8 cellular contexts compared by ENCODE assay signal in genomic region chr3:49689887-49690624, GRCh38. TPM values are rescaled to one million over a fixed set of nuclear protein-coding genes. Genes with fewer than 3 reads are reported as not detected.
DNase-seq lines count a peak whose midpoint lies in the region; ATAC-seq, FAIRE-seq and TF ChIP-seq lines count a peak whose summit lies in the region.
"Not testable (repeated sequence)": the region's sequence is repeated elsewhere in the genome, so short reads cannot be mapped to it uniquely, and the experiment has no call there.

No MANE protein-coding gene starts in this region.

- peak overlapping the region; percentile 94 to 97 for H3K27ac Mint-ChIP-seq in T-cell

- TF ChIP-seq EP300 in transverse colon (IDR thresholded peaks at IDR 0.05; ENCODE audit: low read depth), result not testable (repeated sequence)

- CTCF ChIA-PET in T-cell (lab: Charles Lee), result interaction anchor here in 1 of 2 donors (0.5 kb wide), 1 partner anchor 88 kb away, joined by 4 read pairs; no protein-coding TSS in a partner anchor

- not testable (repeated sequence) for FAIRE-seq in pancreas (lab: Jason Lieb, UNC)

- H3K9ac ChIP-seq in liver (ENCODE audit: low read depth in 1 of 2, low read length in 2 of 2), result peak overlapping the region; percentile 68 to 99

- peaks cover 0 to 24% of the 10 kb centered on the region in 2 donors for H3K4me1 ChIP-seq in ascending aorta
- H3K4me1 ChIP-seq in esophagus (ENCODE audit: control insufficient read depth in 2 of 2, insufficient read depth in 2 of 2, low read length in 1 of 2), result peaks cover 0 to 11% of the 10 kb centered on the region in 2 donors
- H3K4me1 ChIP-seq in liver (ENCODE audit: control insufficient read depth in 4 of 4, insufficient read depth in 4 of 4, low read length in 3 of 4), result peaks cover 8 to 39% (median 28%) of the 10 kb centered on the region in 4 donors
- peaks cover 0 to 12% (median 4%) of the 10 kb centered on the region in 3 donors for H3K4me1 ChIP-seq in pancreas
- H3K4me1 ChIP-seq in transverse colon, result peaks cover 11 to 37% (median 27%) of the 10 kb centered on the region in 4 donors

- not testable (repeated sequence) for H3K36me3 ChIP-seq in ascending aorta; esophagus (ENCODE audit: control insufficient read depth in 2 of 2, insufficient read depth in 2 of 2, low read length in 1 of 2); liver (ENCODE audit: control insufficient read depth in 4 of 4, insufficient read depth in 3 of 4, low read depth in 1 of 4, low read length in 3 of 4); pancreas; transverse colon

- not testable (repeated sequence) for TF ChIP-seq RAD21 in liver (IDR thresholded peaks at IDR 0.05)

- peak overlapping the region; percentile 93 to 97 (median 96) for H3K4me3 Mint-ChIP-seq in T-cell

- H3K9me3 ChIP-seq in ascending aorta; esophagus (ENCODE audit: control insufficient read depth in 2 of 2, insufficient read depth in 1 of 2, low read depth in 1 of 2, low read length in 1 of 2); liver (ENCODE audit: control insufficient read depth in 4 of 4, low read length in 3 of 4); pancreas; transverse colon: not testable (repeated sequence)

- not testable (repeated sequence) for TF ChIP-seq CTCF in ascending aorta (IDR thresholded peaks at IDR 0.05); liver (IDR thresholded peaks at IDR 0.05; ENCODE audit: low read depth, low read length, missing input control); pancreas (IDR thresholded peaks at IDR 0.05); transverse colon (IDR thresholded peaks at IDR 0.05)

- H3K27me3 Mint-ChIP-seq in T-cell, result not testable (repeated sequence)

- not testable (repeated sequence) for H3K27me3 ChIP-seq in ascending aorta; esophagus (ENCODE audit: control insufficient read depth in 1 of 2, insufficient read depth in 2 of 2, low read length in 2 of 2); liver (ENCODE audit: control insufficient read depth in 4 of 4, insufficient read depth in 4 of 4, low read length in 3 of 4); pancreas; transverse colon

- peaks cover 45 to 57% (median 55%) of the 10 kb centered on the region in 3 donors for H3K4me1 Mint-ChIP-seq in T-cell

- TF ChIP-seq POLR2A in transverse colon (IDR thresholded peaks at IDR 0.05), result not testable (repeated sequence)

- 6% methylated on average over 19 of the region's 19 CpGs for WGBS in esophagus, 2 donors
- 5% methylated on average over 19 of the region's 19 CpGs for WGBS in liver
- WGBS in pancreas, 2 donors, result 3 to 4% methylated on average over 19 of the region's 19 CpGs
- WGBS in transverse colon (ENCODE audit: low coverage in 1 of 2), 2 donors, result 7 to 12% methylated on average over 11 to 19 of the region's 19 CpGs

- H3K27ac ChIP-seq in ascending aorta (peak overlapping the region; percentile 67 to 71), esophagus (ENCODE audit: low read depth in 2 of 2, low read length in 1 of 2) (peak overlapping the region in 1 of 2 donors; percentile 79), liver (ENCODE audit: low read depth in 1 of 2, low read length in 2 of 2) (peak overlapping the region; percentile 88 to 97), pancreas (peak overlapping the region in 3 of 4 donors; percentile 59 to 79 (median 75)), transverse colon (peak overlapping the region; percentile 68 to 88 (median 83))

- DNase-seq in CMK (ENCODE audit: low read depth) (peak; percentile 26), pancreas (peak in 1 of 6 donors; percentile 13)
- DNase-seq in T-cell; ascending aorta (ENCODE audit: low spot score in 2 of 2); transverse colon: not testable (repeated sequence)

- intact Hi-C loops in ascending aorta (cut with DNase I), result loop anchor here (1.0 kb wide), 1 partner anchor 33 kb away; the partner anchor contains the start of gene GMPPB
- intact Hi-C loops in pancreas (cut with DNase I); transverse colon (cut with DNase I; ENCODE audit: low total_unique reads): not testable (repeated sequence)

- POLR2A ChIA-PET in T-cell (lab: Charles Lee), result not testable (repeated sequence)

- peak; percentile 6 for ATAC-seq in HG03460 (IDR thresholded peaks at IDR 0.05; ENCODE audit: unreplicated experiment)
- not testable (repeated sequence) for ATAC-seq in T-cell (replicated peaks in 1 of 4); pancreas

- peak overlapping the region; percentile 88 to 92 for H3K4me3 ChIP-seq in ascending aorta
- H3K4me3 ChIP-seq in esophagus (ENCODE audit: low read depth in 1 of 2, low read length in 2 of 2), result peak overlapping the region; percentile 95 to 99
- peak overlapping the region; percentile 86 to 92 (median 92) for H3K4me3 ChIP-seq in liver (ENCODE audit: low read depth in 1 of 3, low read length in 3 of 3)
- peak overlapping the region; percentile 96 to 100 (median 98) for H3K4me3 ChIP-seq in pancreas
- peak overlapping the region; percentile 68 to 100 (median 94) for H3K4me3 ChIP-seq in transverse colon

- not testable (repeated sequence) for H3K36me3 Mint-ChIP-seq in T-cell

- in situ Hi-C loops in transverse colon (cut with MboI; ENCODE audit: low pct_ligation_motif_present in 1 of 4, low pct_unique_long_range_greater_than_20kb in 1 of 4, low sequenced_read_pairs in 3 of 4), result not testable (repeated sequence)

- H3K9me3 Mint-ChIP-seq in T-cell, result not testable (repeated sequence)

TF ChIP-seq in liver, 16 proteins besides CTCF, POLR2A, EP300 and RAD21:
- TF ChIP-seq, protein P1, sequence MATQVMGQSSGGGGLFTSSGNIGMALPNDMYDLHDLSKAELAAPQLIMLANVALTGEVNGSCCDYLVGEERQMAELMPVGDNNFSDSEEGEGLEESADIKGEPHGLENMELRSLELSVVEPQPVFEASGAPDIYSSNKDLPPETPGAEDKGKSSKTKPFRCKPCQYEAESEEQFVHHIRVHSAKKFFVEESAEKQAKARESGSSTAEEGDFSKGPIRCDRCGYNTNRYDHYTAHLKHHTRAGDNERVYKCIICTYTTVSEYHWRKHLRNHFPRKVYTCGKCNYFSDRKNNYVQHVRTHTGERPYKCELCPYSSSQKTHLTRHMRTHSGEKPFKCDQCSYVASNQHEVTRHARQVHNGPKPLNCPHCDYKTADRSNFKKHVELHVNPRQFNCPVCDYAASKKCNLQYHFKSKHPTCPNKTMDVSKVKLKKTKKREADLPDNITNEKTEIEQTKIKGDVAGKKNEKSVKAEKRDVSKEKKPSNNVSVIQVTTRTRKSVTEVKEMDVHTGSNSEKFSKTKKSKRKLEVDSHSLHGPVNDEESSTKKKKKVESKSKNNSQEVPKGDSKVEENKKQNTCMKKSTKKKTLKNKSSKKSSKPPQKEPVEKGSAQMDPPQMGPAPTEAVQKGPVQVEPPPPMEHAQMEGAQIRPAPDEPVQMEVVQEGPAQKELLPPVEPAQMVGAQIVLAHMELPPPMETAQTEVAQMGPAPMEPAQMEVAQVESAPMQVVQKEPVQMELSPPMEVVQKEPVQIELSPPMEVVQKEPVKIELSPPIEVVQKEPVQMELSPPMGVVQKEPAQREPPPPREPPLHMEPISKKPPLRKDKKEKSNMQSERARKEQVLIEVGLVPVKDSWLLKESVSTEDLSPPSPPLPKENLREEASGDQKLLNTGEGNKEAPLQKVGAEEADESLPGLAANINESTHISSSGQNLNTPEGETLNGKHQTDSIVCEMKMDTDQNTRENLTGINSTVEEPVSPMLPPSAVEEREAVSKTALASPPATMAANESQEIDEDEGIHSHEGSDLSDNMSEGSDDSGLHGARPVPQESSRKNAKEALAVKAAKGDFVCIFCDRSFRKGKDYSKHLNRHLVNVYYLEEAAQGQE (IDR thresholded peaks at IDR 0.05), result peak; percentile 53

RNA-seq across cellular contexts. Expression of gene RNF123, which starts 0.7 kb away (rescaled TPM):
- total RNA-seq in T-cell (10 to 100 TPM; 40.9 to 79.8 (median 72.8) TPM), ascending aorta (33.1 TPM), liver (100 to 1,000 TPM in 1 of 2 donors, 10 to 100 TPM in 1; 44.0 to 104 TPM), pancreas (10 to 100 TPM; 13.5 to 27.6 (median 18.3) TPM), transverse colon (10 to 100 TPM; 34.6 to 99.5 (median 52.1) TPM)
- polyA plus RNA-seq in esophagus (10 to 100 TPM; 14.7 to 16.9 TPM), liver (10 to 100 TPM; 34.3 to 36.4 TPM), pancreas (10 to 100 TPM; 21.8 to 24.3 TPM)

RNA-seq across cellular contexts. Expression of gene MST1, which starts 0.8 kb away (rescaled TPM):
- total RNA-seq in T-cell (10 to 100 TPM in 4 of 5 donors, 1 to 10 TPM in 1; 9.9 to 16.1 (median 12.6) TPM), ascending aorta (12.6 TPM), liver (100 to 1,000 TPM; 262 to 551 TPM), pancreas (10 to 100 TPM; 17.2 to 36.5 (median 21.6) TPM), transverse colon (100 to 1,000 TPM in 1 of 4 donors, 10 to 100 TPM in 3; 12.2 to 116 (median 15.1) TPM)
- polyA plus RNA-seq in esophagus (10 to 100 TPM; 11.2 to 30.0 TPM), liver (100 to 1,000 TPM; 509 to 634 TPM), pancreas (100 to 1,000 TPM in 1 of 2 donors, 10 to 100 TPM in 1; 83.0 to 150 TPM)

RNA-seq across cellular contexts. Expression of gene APEH, which starts 15.9 kb away (rescaled TPM):
- total RNA-seq in T-cell (100 to 1,000 TPM in 4 of 5 donors, 10 to 100 TPM in 1; 82.8 to 162 (median 141) TPM), ascending aorta (79.5 TPM), liver (10 to 100 TPM; 91.3 to 94.1 TPM), pancreas (10 to 100 TPM; 41.2 to 57.3 (median 49.3) TPM), transverse colon (100 to 1,000 TPM in 3 of 4 donors, 10 to 100 TPM in 1; 53.9 to 151 (median 116) TPM)
- polyA plus RNA-seq in esophagus (10 to 100 TPM; 21.0 to 53.0 TPM), liver (10 to 100 TPM; 65.1 to 83.8 TPM), pancreas (10 to 100 TPM; 26.1 to 39.3 TPM)

RNA-seq across cellular contexts. Expression of gene AMIGO3, which starts 29.4 kb away (rescaled TPM):
- total RNA-seq in T-cell (1 to 10 TPM in 1 of 5 donors, under 1 TPM in 2, not detected in 2; 0.20 to 1.4 (median 0.26) TPM), ascending aorta (0.43 TPM), liver (not detected), pancreas (not detected), transverse colon (under 1 TPM in 2 of 4 donors, not detected in 2; 0.68 to 0.79 TPM)
- polyA plus RNA-seq in esophagus (1 to 10 TPM in 1 of 2 donors, under 1 TPM in 1; 1.00 to 1.4 TPM), liver (1 to 10 TPM in 1 of 2 donors, under 1 TPM in 1; 0.11 to 1.1 TPM), pancreas (1 to 10 TPM; 3.9 to 4.0 TPM)

RNA-seq across cellular contexts. Expression of gene GMPPB, which starts 33.7 kb away (rescaled TPM):
- total RNA-seq in T-cell, result 10 to 100 TPM; 34.5 to 54.5 (median 39.9) TPM
- 16.4 TPM for total RNA-seq in ascending aorta
- polyA plus RNA-seq in esophagus, result 10 to 100 TPM; 17.7 to 32.1 TPM
- 10 to 100 TPM; 12.6 to 57.7 TPM for total RNA-seq in liver
- 10 to 100 TPM; 13.4 to 57.8 TPM for polyA plus RNA-seq in liver
- total RNA-seq in pancreas, result 10 to 100 TPM; 22.4 to 46.7 (median 31.4) TPM
- polyA plus RNA-seq in pancreas, result 10 to 100 TPM; 35.9 to 38.1 TPM
- 10 to 100 TPM; 37.2 to 53.9 (median 44.2) TPM for total RNA-seq in transverse colon
